Comparison of ENCODE assay signal across 8 cellular contexts in genomic region chr3:46948830-46949671, GRCh38. TPM values are rescaled to one million over a fixed set of nuclear protein-coding genes. Genes with fewer than 3 reads are reported as not detected.
DNase-seq lines count a peak whose midpoint lies in the region; ATAC-seq and TF ChIP-seq lines count a peak whose summit lies in the region.

No MANE protein-coding gene starts in this region.

- TF ChIP-seq POLR2A in GM18505 (IDR thresholded peaks at IDR 0.05; ENCODE audit: borderline replicate concordance, extremely low read depth, insufficient read depth, insufficient read length): no peak

- POLR2A ChIA-PET in RWPE1 (lab: Yijun Ruan, JAX; ENCODE audit: low non-redundant PET): no interaction called here

- H3K4me1 ChIP-seq in CD4-positive, CD25-positive, alpha-beta regulatory T cell (ENCODE audit: control insufficient read depth, insufficient read depth, low read length, poor library complexity, severe bottlenecking): peaks cover 75% of the 10 kb centered on the region
- H3K4me1 ChIP-seq in cardiac muscle cell (ENCODE audit: low read depth): peaks cover 70% of the 10 kb centered on the region

- TF ChIP-seq CTCF in RWPE1 (conservative IDR thresholded peaks at IDR 0.05; ENCODE audit: low read depth) (no peak), cardiac muscle cell (IDR thresholded peaks at IDR 0.05; ENCODE audit: low read depth, low read length) (no peak)

- peak overlapping the region; percentile 48 for H3K4me3 ChIP-seq in CD4-positive, CD25-positive, alpha-beta regulatory T cell (ENCODE audit: low read depth, low read length)
- H3K4me3 ChIP-seq in cardiac muscle cell: no peak overlapping the region

- peak overlapping the region; percentile 21 to 72 (median 68) for H3K4me3 Mint-ChIP-seq in CD4-positive, CD25-positive, alpha-beta regulatory T cell
- H3K4me3 Mint-ChIP-seq in stimulated activated naive CD8-positive, alpha-beta T cell treated with anti-CD3 and anti-CD28 coated beads, Interleukin-15, Interleukin-2, amounts not matched to agents 100 ng/mL and 50 ng/mL, for 24 hours: peak overlapping the region; percentile 65

- H3K27me3 Mint-ChIP-seq in CD4-positive, CD25-positive, alpha-beta regulatory T cell: no peaks in the 10 kb centered on the region
- H3K27me3 Mint-ChIP-seq in stimulated activated naive CD8-positive, alpha-beta T cell treated with anti-CD3 and anti-CD28 coated beads, Interleukin-15, Interleukin-2, amounts not matched to agents 100 ng/mL and 50 ng/mL, for 24 hours: no peaks in the 10 kb centered on the region

- no peaks in the 10 kb centered on the region for H3K9me3 ChIP-seq in CD4-positive, CD25-positive, alpha-beta regulatory T cell (ENCODE audit: control insufficient read depth in 2 of 2, low read length in 2 of 2)
- no peaks in the 10 kb centered on the region for H3K9me3 ChIP-seq in cardiac muscle cell (ENCODE audit: low read depth)

- peak overlapping the region; percentile 87 to 97 (median 96) for H3K27ac Mint-ChIP-seq in CD4-positive, CD25-positive, alpha-beta regulatory T cell
- peak overlapping the region; percentile 92 for H3K27ac Mint-ChIP-seq in stimulated activated naive CD8-positive, alpha-beta T cell treated with anti-CD3 and anti-CD28 coated beads, Interleukin-15, Interleukin-2, amounts not matched to agents 100 ng/mL and 50 ng/mL, for 24 hours

- peaks cover 18 to 94% (median 75%) of the 10 kb centered on the region in 4 donors for H3K4me1 Mint-ChIP-seq in CD4-positive, CD25-positive, alpha-beta regulatory T cell
- H3K4me1 Mint-ChIP-seq in stimulated activated naive CD8-positive, alpha-beta T cell treated with anti-CD3 and anti-CD28 coated beads, Interleukin-15, Interleukin-2, amounts not matched to agents 100 ng/mL and 50 ng/mL, for 24 hours (ENCODE audit: low read depth): peaks cover 96% of the 10 kb centered on the region

- no peak for ATAC-seq in CD4-positive, CD25-positive, alpha-beta regulatory T cell (ENCODE audit: low read depth in 2 of 2)
- ATAC-seq in GM21447 (IDR thresholded peaks at IDR 0.05; ENCODE audit: unreplicated experiment) (peak; percentile 53), GM18505 (IDR thresholded peaks at IDR 0.05; ENCODE audit: unreplicated experiment) (no peak), HG02970 (IDR thresholded peaks at IDR 0.05; ENCODE audit: low FRiP score, unreplicated experiment) (no peak)

- H3K27me3 ChIP-seq in CD4-positive, CD25-positive, alpha-beta regulatory T cell (ENCODE audit: control insufficient read depth, insufficient read depth, low read length): no peaks in the 10 kb centered on the region
- H3K27me3 ChIP-seq in cardiac muscle cell: no peaks in the 10 kb centered on the region

- peak in 1 of 3 donors; percentile 51 for DNase-seq in CD4-positive, CD25-positive, alpha-beta regulatory T cell
- DNase-seq in RWPE1 (ENCODE audit: low spot score): no peak
- peak in 1 of 2 donors; percentile 93 for DNase-seq in cardiac muscle cell (ENCODE audit: low read depth in 1 of 2, low spot score in 1 of 2)
- no peak for DNase-seq in NCI-H748 (lab: John Stamatoyannopoulos, UW; ENCODE audit: unreplicated experiment)

- CTCF ChIA-PET in RWPE1 (lab: Yijun Ruan, JAX): no interaction called here

- peaks cover 14% of the 10 kb centered on the region for H3K36me3 Mint-ChIP-seq in CD4-positive, CD25-positive, alpha-beta regulatory T cell
- H3K36me3 Mint-ChIP-seq in stimulated activated naive CD8-positive, alpha-beta T cell treated with anti-CD3 and anti-CD28 coated beads, Interleukin-15, Interleukin-2, amounts not matched to agents 100 ng/mL and 50 ng/mL, for 24 hours (ENCODE audit: low read depth): peaks cover 48% of the 10 kb centered on the region

- peak overlapping the region; percentile 81 for H3K27ac ChIP-seq in CD4-positive, CD25-positive, alpha-beta regulatory T cell (ENCODE audit: insufficient read depth, low read length, poor library complexity, severe bottlenecking)
- H3K27ac ChIP-seq in RWPE1 (peak overlapping the region; percentile 75), cardiac muscle cell (peak overlapping the region; percentile 84)

- no peaks in the 10 kb centered on the region for H3K36me3 ChIP-seq in CD4-positive, CD25-positive, alpha-beta regulatory T cell (ENCODE audit: control insufficient read depth, insufficient read depth, low read length)
- H3K36me3 ChIP-seq in cardiac muscle cell: no peaks in the 10 kb centered on the region

- no peaks in the 10 kb centered on the region for H3K9me3 Mint-ChIP-seq in CD4-positive, CD25-positive, alpha-beta regulatory T cell
- no peaks in the 10 kb centered on the region for H3K9me3 Mint-ChIP-seq in stimulated activated naive CD8-positive, alpha-beta T cell treated with anti-CD3 and anti-CD28 coated beads, Interleukin-15, Interleukin-2, amounts not matched to agents 100 ng/mL and 50 ng/mL, for 24 hours

RNA-seq across cellular contexts. Expression of gene CCDC12, which starts 27.5 kb away (rescaled TPM):
- total RNA-seq in CD4-positive, CD25-positive, alpha-beta regulatory T cell: 71.8 TPM
- polyA plus RNA-seq in CD4-positive, CD25-positive, alpha-beta regulatory T cell: 100 to 1,000 TPM in 3 of 4 donors, 10 to 100 TPM in 1; 90.4 to 116 (median 106) TPM
- total RNA-seq in cardiac muscle cell: 43.9 and 53.8 TPM in 2 replicates
- 73.1 and 78.4 TPM in 2 replicates for polyA plus RNA-seq in cardiac muscle cell

RNA-seq across cellular contexts. Expression of gene NBEAL2, which starts 30.4 kb away (rescaled TPM):
- total RNA-seq in CD4-positive, CD25-positive, alpha-beta regulatory T cell: 429 TPM
- polyA plus RNA-seq in CD4-positive, CD25-positive, alpha-beta regulatory T cell: 10 to 100 TPM in 2 of 4 donors, 1 to 10 TPM in 2; 4.7 to 13.5 (median 8.6) TPM
- 10.6 and 14.2 TPM in 2 replicates for total RNA-seq in cardiac muscle cell
- 7.8 and 8.3 TPM in 2 replicates for polyA plus RNA-seq in cardiac muscle cell

Comparison
In these comparisons a context has a peak if more than half of its experiments do, and no peak if none do; other contexts are left out.
1. RNA of gene NBEAL2, which starts 30.4 kb away (total RNA-seq): 429 TPM in CD4-positive, CD25-positive, alpha-beta regulatory T cell (single experiment); 10.6 to 14.2 TPM in cardiac muscle cell; every median in the first group is over 10 times any median in the second.
2. Peak in every context shown above with its lines, with median percentiles within 50 percentile points of each other: H3K27ac ChIP-seq.